Comparison of ENCODE assay signal across 14 cellular contexts in genomic region chr17:299546-299945, GRCh38.
"Had no signal": no experiment of that assay in that cellular context is flagged by ENCODE, and none has a peak within 500 bp of the region (broad histone marks: within the 10 kb centered on the region; RNA-seq: fewer than 3 reads in every experiment).

No MANE protein-coding gene starts in this region.

- ATAC-seq: activated T-cell treated with anti-CD3 and anti-CD28 coated beads, Interleukin-2, amount 50 U/mL, for 4 hours; stimulated activated effector memory CD8-positive, alpha-beta T cell treated with anti-CD3 and anti-CD28 coated beads, Interleukin-12 subunit alpha, Interleukin-12 subunit beta, amount 100 ng/mL, for 72 hours had no signal

- DNase-seq: activated CD4-positive, alpha-beta T cell treated with anti-CD3 and anti-CD28 coated beads for 1 hour; activated CD4-positive, alpha-beta T cell treated with anti-CD3 and anti-CD28 coated beads, Interleukin-2, amount 50 U/mL, for 48 hours; activated gamma-delta T cell; activated naive CD8-positive, alpha-beta T cell treated with anti-CD3 and anti-CD28 coated beads, Interleukin-2, amount 10 ng/mL, durations not matched to agents 7 days and 5 days; activated T-cell treated with anti-CD3 and anti-CD28 coated beads, Interleukin-2, amount 50 U/mL, for 4 hours; anterior cingulate cortex; islet precursor cell; SIG-M5; SW 1271; T-helper 9 cell had no signal

- H3K4me1 ChIP-seq: breast epithelium, tibial artery had no signal

- H3K36me3 ChIP-seq: breast epithelium, tibial artery had no signal

- H3K9me3 ChIP-seq: breast epithelium, tibial artery had no signal

- H3K27ac ChIP-seq: skin epidermis, tibial artery had no signal

- H3K4me3 ChIP-seq: breast epithelium, skin epidermis, tibial artery had no signal

- H3K27me3 ChIP-seq: breast epithelium had no signal
